ENCODE assay signal across 13 cellular contexts in genomic region chr12:127507336-127507735, GRCh38.
DNase-seq lines count a peak whose midpoint lies in the region; ATAC-seq and TF ChIP-seq lines count a peak whose summit lies in the region.
"Had no signal": no experiment of that assay in that cellular context is flagged by ENCODE, and none has a peak within 500 bp of the region (broad histone marks: within the 10 kb centered on the region; RNA-seq: fewer than 3 reads in every experiment).

No MANE protein-coding gene starts in this region.

- H3K9ac ChIP-seq in mesendoderm (ENCODE audit: low read length) = no peak overlapping the region

- no peak overlapping the region for H3K4me3 Mint-ChIP-seq in chondrocyte (ENCODE audit: unreplicated experiment)
- H3K4me3 Mint-ChIP-seq: B cell; CD4-positive, alpha-beta T cell; GM23338 had no signal

- no peaks in the 10 kb centered on the region for H3K27me3 Mint-ChIP-seq in chondrocyte (ENCODE audit: low read depth)
- H3K27me3 Mint-ChIP-seq: B cell; CD4-positive, alpha-beta T cell had no signal

- H2BK120ac ChIP-seq in mesendoderm (ENCODE audit: low read depth, low read length) = no peak overlapping the region

- H3K4me3 ChIP-seq in mesendoderm (ENCODE audit: low read length) = no peak overlapping the region
- H3K4me3 ChIP-seq: GM23338 had no signal

- H3K79me2 ChIP-seq in mesendoderm (ENCODE audit: control insufficient read depth, insufficient read depth, low read length) = no peaks in the 10 kb centered on the region

- no CpG with 5 or more reads among the region's 6 CpGs for WGBS in mesendoderm (ENCODE audit: extremely low coverage, insufficient coverage, low lambda C conversion rate)

- ATAC-seq in HG03520 (IDR thresholded peaks at IDR 0.05; ENCODE audit: unreplicated experiment) = no peak
- ATAC-seq: GM23338, HepG2 had no signal

- no peaks in the 10 kb centered on the region for H3K36me3 ChIP-seq in mesendoderm (ENCODE audit: control insufficient read depth, insufficient read depth, low read length)

- no peak overlapping the region for H3K27ac Mint-ChIP-seq in chondrocyte (ENCODE audit: unreplicated experiment)
- H3K27ac Mint-ChIP-seq: B cell; CD4-positive, alpha-beta T cell; GM23338 had no signal

- no peaks in the 10 kb centered on the region for H3K27me3 ChIP-seq in mesendoderm (ENCODE audit: insufficient read depth, low read length, poor library complexity)

- H3K56ac ChIP-seq in mesendoderm (ENCODE audit: low read length) = no peak overlapping the region

- no peaks in the 10 kb centered on the region for H3K36me3 Mint-ChIP-seq in chondrocyte (ENCODE audit: low read depth)

- no peak overlapping the region for H3K4me2 ChIP-seq in mesendoderm (ENCODE audit: low read length)
- H3K4me2 ChIP-seq: GM23338 had no signal

- H2BK5ac ChIP-seq in mesendoderm (ENCODE audit: low read length) = no peak overlapping the region

- H3K18ac ChIP-seq in mesendoderm (ENCODE audit: low read length) = no peak overlapping the region

- H3K9me3 Mint-ChIP-seq in chondrocyte (ENCODE audit: low read depth) = peaks cover 7% of the 10 kb centered on the region

- H3K4ac ChIP-seq in mesendoderm (ENCODE audit: low read depth, low read length) = no peak overlapping the region

- H3K79me1 ChIP-seq in mesendoderm (ENCODE audit: low read length) = no peaks in the 10 kb centered on the region

- H4K8ac ChIP-seq in mesendoderm (ENCODE audit: low read depth, low read length) = no peak overlapping the region

- no peak overlapping the region for H4K5ac ChIP-seq in mesendoderm (ENCODE audit: low read length)

- peaks cover 21% of the 10 kb centered on the region for H3K4me1 Mint-ChIP-seq in chondrocyte (ENCODE audit: low read depth)
- H3K4me1 Mint-ChIP-seq: B cell, GM23338 had no signal

- no peak overlapping the region for H2AK5ac ChIP-seq in mesendoderm (ENCODE audit: low read length)

- DNase-seq in NCI-H146 treated with DMSO at 0.1 percent for 48 hours (lab: John Stamatoyannopoulos, UW; ENCODE audit: unreplicated experiment) (peak; percentile 44), cerebellar cortex (ENCODE audit: low spot score) (peak; percentile 42), mesendoderm (peak; percentile 18), cortex of kidney (lab: John Stamatoyannopoulos, UW) (no peak), chondrocyte (ENCODE audit: low spot score) (no peak), iPS-NIHi11 (ENCODE audit: low spot score) (no peak)
- DNase-seq: CD4-positive, alpha-beta T cell; DMS79; H7 had no signal

- no peak for TF ChIP-seq CTCF in chondrocyte (IDR thresholded peaks at IDR 0.05)

- peaks cover under 1% of the 10 kb centered on the region for H3K4me1 ChIP-seq in mesendoderm (ENCODE audit: control insufficient read depth, low read depth, low read length)

- no peak overlapping the region for H3K27ac ChIP-seq in mesendoderm (ENCODE audit: low read depth, low read length)

- H2BK15ac ChIP-seq in mesendoderm (replicated peaks; ENCODE audit: low read depth) = no peak overlapping the region

- no peak overlapping the region for H3K23ac ChIP-seq in mesendoderm (ENCODE audit: low read length)

Comparison
In these comparisons a context has a peak if more than half of its experiments do, and no peak if none do; other contexts are left out.
1. DNase-seq: peak in NCI-H146 treated with DMSO at 0.1 percent for 48 hours (single experiment), cerebellar cortex (single experiment) and mesendoderm (single experiment); none in cortex of kidney (single experiment), chondrocyte (single experiment) and iPS-NIHi11 (single experiment).